Comparison of ENCODE assay signal across 8 cellular contexts in genomic region chr1:1399870-1400575, GRCh38. TPM values are rescaled to one million over a fixed set of nuclear protein-coding genes. Genes with fewer than 3 reads are reported as not detected.
DNase-seq lines count a peak whose midpoint lies in the region; ATAC-seq and TF ChIP-seq lines count a peak whose summit lies in the region.

No MANE protein-coding gene starts in this region.

- peak overlapping the region; percentile 80 for H3K4me3 Mint-ChIP-seq in activated CD4-positive, alpha-beta T cell treated with anti-CD3 and anti-CD28 coated beads, Interleukin-2, amount 10 ng/mL, durations not matched to agents 7 days and 5 days
- peak overlapping the region; percentile 89 for H3K4me3 Mint-ChIP-seq in mesothelial cell of epicardium

- CTCF ChIA-PET in activated CD4-positive, alpha-beta T cell treated with anti-CD3 and anti-CD28 coated beads, Interleukin-2, amount 10 ng/mL, durations not matched to agents 7 days and 5 days (lab: Charles Lee), result interaction anchor here (1.2 to 2.3 kb wide), 6 partner anchors 15 to 41 kb away, joined by 3 to 10 read pairs (median 6); partner anchors contain the start of gene AURKAIP1

- no peak for TF ChIP-seq CTCF in NB4 (IDR thresholded peaks at IDR 0.05; ENCODE audit: low read depth, low read length)
- no peak for TF ChIP-seq CTCF in mesothelial cell of epicardium (IDR thresholded peaks at IDR 0.05; ENCODE audit: unreplicated experiment)
- no peak for TF ChIP-seq CTCF in GM20000 (IDR thresholded peaks at IDR 0.05; ENCODE audit: extremely low read depth, missing control alignments)

- H3K27ac Mint-ChIP-seq in activated CD4-positive, alpha-beta T cell treated with anti-CD3 and anti-CD28 coated beads, Interleukin-2, amount 10 ng/mL, durations not matched to agents 7 days and 5 days, result peak overlapping the region; percentile 91
- peak overlapping the region; percentile 88 for H3K27ac Mint-ChIP-seq in mesothelial cell of epicardium

- ATAC-seq in HG03469 (IDR thresholded peaks at IDR 0.05; ENCODE audit: unreplicated experiment) (no peak), HG02642 (IDR thresholded peaks at IDR 0.05; ENCODE audit: poor library complexity, unreplicated experiment) (no peak)

- peak overlapping the region; percentile 79 for H3K27ac ChIP-seq in cingulate gyrus (ENCODE audit: low read depth, low read length)

- peak overlapping the region; percentile 93 for H3K4me3 ChIP-seq in NB4 (ENCODE audit: low read depth, low read length)

- H3K9me3 Mint-ChIP-seq in activated CD4-positive, alpha-beta T cell treated with anti-CD3 and anti-CD28 coated beads, Interleukin-2, amount 10 ng/mL, durations not matched to agents 7 days and 5 days, result no peaks in the 10 kb centered on the region
- H3K9me3 Mint-ChIP-seq in mesothelial cell of epicardium, result no peaks in the 10 kb centered on the region

- DNase-seq in activated CD4-positive, alpha-beta T cell treated with anti-CD3 and anti-CD28 coated beads, Interleukin-2, amount 10 ng/mL, durations not matched to agents 7 days and 5 days, result peak; percentile 26
- DNase-seq in activated CD4-positive, alpha-beta T cell treated with anti-CD3 and anti-CD28 coated beads, Interleukin-2, amount 50 U/mL, for 4 hours, result no peak
- peak; percentile 55 for DNase-seq in NB4 (ENCODE audit: low read depth)
- DNase-seq in mesothelial cell of epicardium (ENCODE audit: low spot score in 2 of 2, unreplicated experiment in 2 of 2), result no peak
- no peak for DNase-seq in GM20000 (ENCODE audit: low spot score)

- no peaks in the 10 kb centered on the region for H3K27me3 Mint-ChIP-seq in activated CD4-positive, alpha-beta T cell treated with anti-CD3 and anti-CD28 coated beads, Interleukin-2, amount 10 ng/mL, durations not matched to agents 7 days and 5 days
- no peaks in the 10 kb centered on the region for H3K27me3 Mint-ChIP-seq in mesothelial cell of epicardium (ENCODE audit: low read depth)

- POLR2A ChIA-PET in activated CD4-positive, alpha-beta T cell treated with anti-CD3 and anti-CD28 coated beads, Interleukin-2, amount 10 ng/mL, durations not matched to agents 7 days and 5 days (lab: Charles Lee), result no interaction called here

- no peak for TF ChIP-seq POLR2A in NB4 (IDR thresholded peaks at IDR 0.05; ENCODE audit: extremely low read depth, insufficient read length)

- peaks cover 53% of the 10 kb centered on the region for H3K36me3 Mint-ChIP-seq in activated CD4-positive, alpha-beta T cell treated with anti-CD3 and anti-CD28 coated beads, Interleukin-2, amount 10 ng/mL, durations not matched to agents 7 days and 5 days (ENCODE audit: low read depth)
- H3K36me3 Mint-ChIP-seq in mesothelial cell of epicardium, result peaks cover 21% of the 10 kb centered on the region

- peaks cover 53% of the 10 kb centered on the region for H3K4me1 Mint-ChIP-seq in activated CD4-positive, alpha-beta T cell treated with anti-CD3 and anti-CD28 coated beads, Interleukin-2, amount 10 ng/mL, durations not matched to agents 7 days and 5 days
- peaks cover 24% of the 10 kb centered on the region for H3K4me1 Mint-ChIP-seq in mesothelial cell of epicardium

RNA-seq across cellular contexts. Expression of gene CCNL2, which starts 0.9 kb away (rescaled TPM):
- 100 to 1,000 TPM; 122 to 131 TPM for total RNA-seq in activated CD4-positive, alpha-beta T cell treated with anti-CD3 and anti-CD28 coated beads, Interleukin-2, amount 10 ng/mL, durations not matched to agents 7 days and 5 days
- 396 to 423 TPM (median 405 TPM) in 3 replicates for total RNA-seq in mesothelial cell of epicardium

RNA-seq across cellular contexts. Expression of gene MRPL20, which starts 7.1 kb away (rescaled TPM):
- total RNA-seq in activated CD4-positive, alpha-beta T cell treated with anti-CD3 and anti-CD28 coated beads, Interleukin-2, amount 10 ng/mL, durations not matched to agents 7 days and 5 days, result 100 to 1,000 TPM in 1 of 2 experiments, 10 to 100 TPM in 1; 98.6 to 107 TPM
- 87.9 to 98.2 TPM (median 94.7 TPM) in 3 replicates for total RNA-seq in mesothelial cell of epicardium

RNA-seq across cellular contexts. Expression of gene ANKRD65, which starts 21.1 kb away (rescaled TPM):
- not detected for total RNA-seq in activated CD4-positive, alpha-beta T cell treated with anti-CD3 and anti-CD28 coated beads, Interleukin-2, amount 10 ng/mL, durations not matched to agents 7 days and 5 days
- total RNA-seq in mesothelial cell of epicardium, result 10.9 to 12.3 TPM (median 11.3 TPM) in 3 replicates

RNA-seq across cellular contexts. Expression of gene AURKAIP1, which starts 25.0 kb away (rescaled TPM):
- total RNA-seq in activated CD4-positive, alpha-beta T cell treated with anti-CD3 and anti-CD28 coated beads, Interleukin-2, amount 10 ng/mL, durations not matched to agents 7 days and 5 days, result 100 to 1,000 TPM; 101 to 125 TPM
- 75.5 to 78.6 TPM (median 78.3 TPM) in 3 replicates for total RNA-seq in mesothelial cell of epicardium

RNA-seq across cellular contexts. Expression of gene VWA1, which starts 35.5 kb away (rescaled TPM):
- under 1 TPM; 0.10 to 0.12 TPM for total RNA-seq in activated CD4-positive, alpha-beta T cell treated with anti-CD3 and anti-CD28 coated beads, Interleukin-2, amount 10 ng/mL, durations not matched to agents 7 days and 5 days
- total RNA-seq in mesothelial cell of epicardium, result 57.0 to 59.1 TPM (median 57.7 TPM) in 3 replicates

Comparison
In these comparisons a context has a peak if more than half of its experiments do, and no peak if none do; other contexts are left out.
1. DNase-seq: peak in activated CD4-positive, alpha-beta T cell treated with anti-CD3 and anti-CD28 coated beads, Interleukin-2, amount 10 ng/mL, durations not matched to agents 7 days and 5 days (single experiment) and NB4 (single experiment); none in activated CD4-positive, alpha-beta T cell treated with anti-CD3 and anti-CD28 coated beads, Interleukin-2, amount 50 U/mL, for 4 hours (0 of 2), mesothelial cell of epicardium (0 of 2) and GM20000 (single experiment).
2. RNA of gene ANKRD65, which starts 21.1 kb away (total RNA-seq): 10.9 to 12.3 TPM in mesothelial cell of epicardium; not detected in activated CD4-positive, alpha-beta T cell treated with anti-CD3 and anti-CD28 coated beads, Interleukin-2, amount 10 ng/mL, durations not matched to agents 7 days and 5 days; every median in the first group is over 10 times any median in the second.